Comparison of ENCODE assay signal across 29 cellular contexts in genomic region chr14:53916239-53916638, GRCh38.
"Had no signal": no experiment of that assay in that cellular context is flagged by ENCODE, and none has a peak within 500 bp of the region (broad histone marks: within the 10 kb centered on the region; RNA-seq: fewer than 3 reads in every experiment).

No MANE protein-coding gene starts in this region.

- ATAC-seq: effector memory CD8-positive, alpha-beta T cell; esophagus mucosa; foreskin keratinocyte; gastrocnemius medialis; gastroesophageal sphincter; heart left ventricle; heart right ventricle had no signal

- H3K36me3 ChIP-seq: colonic mucosa, esophagus muscularis mucosa, esophagus squamous epithelium, gastrocnemius medialis, gastroesophageal sphincter, heart left ventricle, heart right ventricle had no signal

- H3K27ac ChIP-seq: colonic mucosa, coronary artery, dorsolateral prefrontal cortex, epithelial cell of prostate, esophagus muscularis mucosa, esophagus squamous epithelium, foreskin keratinocyte, gastrocnemius medialis, gastroesophageal sphincter, heart left ventricle, heart right ventricle had no signal

- H3K27ac Mint-ChIP-seq: dendritic cell treated with granulocyte-macrophage colony-stimulating factor and Interleukin-4, amounts not matched to agents 40 ng/mL and 50 ng/mL, for 4 days; effector memory CD8-positive, alpha-beta T cell; endodermal cell had no signal

- H3K4me1 ChIP-seq: colonic mucosa, esophagus muscularis mucosa, foreskin keratinocyte, gastrocnemius medialis, gastroesophageal sphincter, heart left ventricle had no signal

- H3K27me3 ChIP-seq: colonic mucosa, esophagus muscularis mucosa, esophagus squamous epithelium, foreskin keratinocyte, gastrocnemius medialis, gastroesophageal sphincter, heart left ventricle, heart right ventricle had no signal

- H3K4me3 ChIP-seq: colonic mucosa, coronary artery, dorsolateral prefrontal cortex, esophagus muscularis mucosa, esophagus squamous epithelium, gastrocnemius medialis, gastroesophageal sphincter, heart left ventricle, heart right ventricle had no signal

- H3K9me3 ChIP-seq: colonic mucosa, esophagus muscularis mucosa, esophagus squamous epithelium, gastrocnemius medialis, gastroesophageal sphincter, heart left ventricle, heart right ventricle had no signal

- DNase-seq: colonic mucosa; cortex of kidney; dermis blood vessel endothelial cell; dorsolateral prefrontal cortex; effector CD4-positive, alpha-beta T cell; effector CD8-positive, alpha-beta T cell; effector memory CD4-positive, alpha-beta T cell; effector memory CD8-positive, alpha-beta T cell; endodermal cell; erythroblast; esophagus squamous epithelium; foreskin fibroblast; foreskin keratinocyte; foreskin melanocyte; gastrocnemius medialis; glutamatergic neuron; head of caudate nucleus; heart left ventricle; heart right ventricle had no signal

- FAIRE-seq: colon, endometrium, endothelial cell of umbilical vein, frontal cortex had no signal

- H3K4me3 Mint-ChIP-seq: dendritic cell treated with granulocyte-macrophage colony-stimulating factor and Interleukin-4, amounts not matched to agents 40 ng/mL and 50 ng/mL, for 4 days; effector memory CD8-positive, alpha-beta T cell; endodermal cell had no signal

- H3K27me3 Mint-ChIP-seq: dendritic cell treated with granulocyte-macrophage colony-stimulating factor and Interleukin-4, amounts not matched to agents 40 ng/mL and 50 ng/mL, for 4 days; effector memory CD8-positive, alpha-beta T cell had no signal
